22 cellular contexts compared by ENCODE assay signal in genomic region chr7:29840701-29841100, GRCh38. TPM values are rescaled to one million over a fixed set of nuclear protein-coding genes. Genes with fewer than 3 reads are reported as not detected.
A peak's percentile ranks its signal among the peaks of the same experiment; 100 is the strongest.
DNase-seq lines count a peak whose midpoint lies in the region; ATAC-seq and TF ChIP-seq lines count a peak whose summit lies in the region.
"Had no signal": no experiment of that assay in that cellular context is flagged by ENCODE, and none has a peak within 500 bp of the region (broad histone marks: within the 10 kb centered on the region; RNA-seq: fewer than 3 reads in every experiment).

No MANE protein-coding gene starts in this region.

- no peak for TF ChIP-seq POLR2A in esophagus muscularis mucosa (IDR thresholded peaks at IDR 0.05; ENCODE audit: low read depth)

- WGBS in esophagus muscularis mucosa, result 82% methylated on average over 6 of the region's 6 CpGs
- WGBS in psoas muscle, 3 donors, result 32 to 45% (median 42%) methylated on average over 6 of the region's 6 CpGs

- H3K9me3 ChIP-seq in esophagus muscularis mucosa (no peaks in the 10 kb centered on the region), psoas muscle (no peaks in the 10 kb centered on the region)

- TF ChIP-seq CTCF in GM12873 (IDR thresholded peaks at IDR 0.05; ENCODE audit: insufficient read depth, low read depth, low read length, missing control alignments) (peak; percentile 11), esophagus muscularis mucosa (IDR thresholded peaks at IDR 0.05) (no peak), psoas muscle (IDR thresholded peaks at IDR 0.05) (no peak)

- H3K36me3 ChIP-seq in esophagus muscularis mucosa, result no peaks in the 10 kb centered on the region
- peaks cover 0 to 19% of the 10 kb centered on the region in 2 donors for H3K36me3 ChIP-seq in psoas muscle (ENCODE audit: insufficient read depth in 1 of 2, low read depth in 1 of 2)

- intact Hi-C loops in esophagus muscularis mucosa (cut with DNase I), result no loop called here
- intact Hi-C loops in psoas muscle (cut with DNase I), result no loop called here

- in situ Hi-C loops in SK-MEL-5 (cut with HindIII; ENCODE audit: low pct_unique_long_range_greater_than_20kb, low sequenced_read_pairs), result no loop called here

- TF ChIP-seq EP300 in esophagus muscularis mucosa (IDR thresholded peaks at IDR 0.05), result no peak

- DNase-seq in SK-MEL-5 (ENCODE audit: low read depth, low spot score), result peak; percentile 26
- peak; percentile 89 for DNase-seq in esophagus muscularis mucosa (ENCODE audit: extremely low spot score)
- DNase-seq in psoas muscle, result no peak
- no peak for DNase-seq in NCI-H226
- no peak for DNase-seq in NCI-H2196 treated with DMSO at 0.1 percent for 48 hours (lab: John Stamatoyannopoulos, UW; ENCODE audit: unreplicated experiment)
- DNase-seq: COR-L47, DMS153, GF-D8, GOT3, KG1, NCI-H1105 treated with DMSO at 0.1 percent for 48 hours, NCI-H1694, NCI-H2081 treated with DMSO at 0.1 percent for 48 hours, NCI-H510A, NCI-H748 treated with DMSO at 0.1 percent for 48 hours, OCI-M1, RPMI8226, SHP77 treated with DMSO at 0.1 percent for 48 hours had no signal

- H3K27me3 ChIP-seq in esophagus muscularis mucosa (no peaks in the 10 kb centered on the region), psoas muscle (ENCODE audit: insufficient read depth in 3 of 3, low read length in 2 of 3) (no peaks in the 10 kb centered on the region)

- H3K4me3 ChIP-seq in esophagus muscularis mucosa (no peak overlapping the region), psoas muscle (no peak overlapping the region)
- H3K4me3 ChIP-seq: GM12878 had no signal

- ATAC-seq in psoas muscle, result no peak
- no peak for ATAC-seq in HG03159 (IDR thresholded peaks at IDR 0.05; ENCODE audit: unreplicated experiment)
- ATAC-seq: GM12878 had no signal

- H3K4me1 ChIP-seq in esophagus muscularis mucosa (peaks cover 0 to 8% (median 2%) of the 10 kb centered on the region in 4 donors), psoas muscle (peaks cover 42% of the 10 kb centered on the region)

- H3K27ac ChIP-seq in esophagus muscularis mucosa (replicated peaks in 1 of 4) (no peak overlapping the region), psoas muscle (peak overlapping the region; percentile 13)

RNA-seq across cellular contexts. Expression of gene WIPF3, which starts 34.4 kb away (rescaled TPM):
- total RNA-seq in SK-MEL-5 (2014; rRNA removed; shearing (Covaris generic)), result 3.6 and 4.1 TPM in 2 replicates
- polyA plus RNA-seq in SK-MEL-5 (2015; cell fraction: cytosol; rRNA removed), result 8.5 and 9.1 TPM in 2 replicates
- 4.7 TPM in 2 replicates for polyA plus RNA-seq in SK-MEL-5 (2015; cell fraction: nucleus; rRNA removed)
- total RNA-seq in esophagus muscularis mucosa (10 to 100 TPM in 1 of 4 donors, 1 to 10 TPM in 3; 3.3 to 10.4 (median 6.2) TPM), psoas muscle (10 to 100 TPM; 18.5 to 30.7 (median 23.8) TPM)
- 10 to 100 TPM in 1 of 3 donors, 1 to 10 TPM in 2; 3.3 to 17.4 (median 8.9) TPM for polyA plus RNA-seq in psoas muscle
- polyA plus RNA-seq: CD14-positive monocyte had no signal

Comparison
In these comparisons a context has a peak if more than half of its experiments do, and no peak if none do; other contexts are left out.
1. DNase-seq: peak in SK-MEL-5 (single experiment) and esophagus muscularis mucosa (single experiment); none in psoas muscle (0 of 2), NCI-H226 (single experiment) and NCI-H2196 treated with DMSO at 0.1 percent for 48 hours (single experiment).